In genomic region chr2:45668509-45668908, GRCh38 we compare ENCODE assay signal across 2 cellular contexts.
TF ChIP-seq lines count a peak whose summit lies in the region.

No MANE protein-coding gene starts in this region.

TF ChIP-seq in HEK293, 187 proteins besides CTCF, POLR2A, EP300 and RAD21 (continued from another document):
- TF ChIP-seq, protein P1, sequence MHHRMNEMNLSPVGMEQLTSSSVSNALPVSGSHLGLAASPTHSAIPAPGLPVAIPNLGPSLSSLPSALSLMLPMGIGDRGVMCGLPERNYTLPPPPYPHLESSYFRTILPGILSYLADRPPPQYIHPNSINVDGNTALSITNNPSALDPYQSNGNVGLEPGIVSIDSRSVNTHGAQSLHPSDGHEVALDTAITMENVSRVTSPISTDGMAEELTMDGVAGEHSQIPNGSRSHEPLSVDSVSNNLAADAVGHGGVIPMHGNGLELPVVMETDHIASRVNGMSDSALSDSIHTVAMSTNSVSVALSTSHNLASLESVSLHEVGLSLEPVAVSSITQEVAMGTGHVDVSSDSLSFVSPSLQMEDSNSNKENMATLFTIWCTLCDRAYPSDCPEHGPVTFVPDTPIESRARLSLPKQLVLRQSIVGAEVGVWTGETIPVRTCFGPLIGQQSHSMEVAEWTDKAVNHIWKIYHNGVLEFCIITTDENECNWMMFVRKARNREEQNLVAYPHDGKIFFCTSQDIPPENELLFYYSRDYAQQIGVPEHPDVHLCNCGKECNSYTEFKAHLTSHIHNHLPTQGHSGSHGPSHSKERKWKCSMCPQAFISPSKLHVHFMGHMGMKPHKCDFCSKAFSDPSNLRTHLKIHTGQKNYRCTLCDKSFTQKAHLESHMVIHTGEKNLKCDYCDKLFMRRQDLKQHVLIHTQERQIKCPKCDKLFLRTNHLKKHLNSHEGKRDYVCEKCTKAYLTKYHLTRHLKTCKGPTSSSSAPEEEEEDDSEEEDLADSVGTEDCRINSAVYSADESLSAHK (tag by site-specific recombination; IDR thresholded peaks at IDR 0.05) = no peak
- TF ChIP-seq ZNF311 (tag by site-specific recombination; IDR thresholded peaks at IDR 0.05; ENCODE audit: borderline replicate concordance) = no peak
- TF ChIP-seq, protein P2, sequence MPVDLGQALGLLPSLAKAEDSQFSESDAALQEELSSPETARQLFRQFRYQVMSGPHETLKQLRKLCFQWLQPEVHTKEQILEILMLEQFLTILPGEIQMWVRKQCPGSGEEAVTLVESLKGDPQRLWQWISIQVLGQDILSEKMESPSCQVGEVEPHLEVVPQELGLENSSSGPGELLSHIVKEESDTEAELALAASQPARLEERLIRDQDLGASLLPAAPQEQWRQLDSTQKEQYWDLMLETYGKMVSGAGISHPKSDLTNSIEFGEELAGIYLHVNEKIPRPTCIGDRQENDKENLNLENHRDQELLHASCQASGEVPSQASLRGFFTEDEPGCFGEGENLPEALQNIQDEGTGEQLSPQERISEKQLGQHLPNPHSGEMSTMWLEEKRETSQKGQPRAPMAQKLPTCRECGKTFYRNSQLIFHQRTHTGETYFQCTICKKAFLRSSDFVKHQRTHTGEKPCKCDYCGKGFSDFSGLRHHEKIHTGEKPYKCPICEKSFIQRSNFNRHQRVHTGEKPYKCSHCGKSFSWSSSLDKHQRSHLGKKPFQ (tag by site-specific recombination; IDR thresholded peaks at IDR 0.05) = no peak
- no peak for TF ChIP-seq ZSCAN16 (tag by site-specific recombination; IDR thresholded peaks at IDR 0.05)

TF ChIP-seq in endothelial cell of umbilical vein, 7 proteins besides CTCF, POLR2A, EP300 and RAD21 (continued from another document):
- TF ChIP-seq FOS (IDR thresholded peaks at IDR 0.05; ENCODE audit: borderline replicate concordance, insufficient read depth, low read length) = no peak
- TF ChIP-seq MYC (IDR thresholded peaks at IDR 0.05; ENCODE audit: low read depth, low read length) = no peak
